8 cellular contexts compared by ENCODE assay signal in genomic region chr13:28658796-28659610, GRCh38. TPM values are rescaled to one million over a fixed set of nuclear protein-coding genes. Genes with fewer than 3 reads are reported as not detected.
DNase-seq lines count a peak whose midpoint lies in the region; ATAC-seq, FAIRE-seq and TF ChIP-seq lines count a peak whose summit lies in the region.

POMP (plus strand) TSS chr13:28659130; CDS start chr13:28659185, 55 bp downstream.

- FAIRE-seq in A549 (lab: Jason Lieb, UNC): no peak

- peak within 1 kb of the TSS; percentile 94 for H3K4me2 ChIP-seq in A549

- H3K4me1 ChIP-seq in A549 (peaks cover 27% of the 10 kb centered on the region; the same call in 2 of the 3 replicates), iPS-18a (ENCODE audit: control insufficient read depth, low read depth, low read length) (peaks cover 15% of the 10 kb centered on the region), skeletal muscle tissue (ENCODE audit: control insufficient read depth in 3 of 3, insufficient read depth in 3 of 3, low read length in 3 of 3) (peaks cover 21 to 31% (median 30%) of the 10 kb centered on the region in 3 donors)

- in situ Hi-C loops in T47D (cut with HindIII; ENCODE audit: low pct_unique_long_range_greater_than_20kb, low sequenced_read_pairs): no loop called here

- CTCF ChIA-PET in A549 (lab: Yijun Ruan, JAX): interaction anchor here (0.9 kb wide), 1 partner anchor 331 kb away, joined by 3 read pairs; no protein-coding TSS in a partner anchor

- TF ChIP-seq RAD21 in A549 (conservative IDR thresholded peaks at IDR 0.05 in 1 of 2, IDR thresholded peaks at IDR 0.05 in 1 of 2): no peak

- DNase-seq in A549 (ENCODE audit: low read depth in 1 of 2, low spot score in 1 of 2) (peak; percentile 67 to 90), NCI-H2196 (lab: John Stamatoyannopoulos, UW; ENCODE audit: unreplicated experiment) (peak; percentile 72), T47D (ENCODE audit: low read depth in 1 of 2, low spot score in 1 of 2) (peak; percentile 64 to 84)

- H3K4me3 ChIP-seq in A549 (peak within 1 kb of the TSS; percentile 95), iPS-18a (ENCODE audit: low read length) (peak within 1 kb of the TSS; percentile 94), skeletal muscle tissue (ENCODE audit: low read length in 3 of 3) (peak within 1 kb of the TSS; percentile 87 to 98 (median 96))

- H3K9me3 ChIP-seq in A549: no peaks in the 10 kb centered on the region
- no peaks in the 10 kb centered on the region for H3K9me3 ChIP-seq in iPS-18a (ENCODE audit: control insufficient read depth, low read depth, low read length)
- H3K9me3 ChIP-seq in skeletal muscle tissue (ENCODE audit: control insufficient read depth in 3 of 3, low read length in 3 of 3): no peaks in the 10 kb centered on the region

- under 1% methylated on average over 12 of the region's 64 CpGs for WGBS in A549 (ENCODE audit: missing lambda C conversion rate)

- POLR2A ChIA-PET in A549 (lab: Yijun Ruan, JAX): interaction anchor here (0.5 to 1.6 kb wide), 4 partner anchors 10 to 499 kb away, joined by 3 to 7 read pairs (median 5); no protein-coding TSS in a partner anchor

- no peak for TF ChIP-seq EP300 in A549 (IDR thresholded peaks at IDR 0.05)

- no peaks in the 10 kb centered on the region for H3K27me3 ChIP-seq in iPS-18a (ENCODE audit: control insufficient read depth, insufficient read depth, low read length)
- H3K27me3 ChIP-seq in skeletal muscle tissue (ENCODE audit: control insufficient read depth in 3 of 3, insufficient read depth in 3 of 3, low read length in 3 of 3): no peaks in the 10 kb centered on the region

- peak; percentile 90 for TF ChIP-seq POLR2A in A549 (IDR thresholded peaks at IDR 0.05; ENCODE audit: low read length)

- H3K27ac ChIP-seq in A549 (peak within 1 kb of the TSS; percentile 95 to 99), VCaP (peak within 1 kb of the TSS; percentile 85), iPS-18a (ENCODE audit: low read length) (peak within 1 kb of the TSS; percentile 71), skeletal muscle tissue (ENCODE audit: low read depth, low read length) (peak within 1 kb of the TSS; percentile 97)

- H3K9ac ChIP-seq in iPS-18a (ENCODE audit: low read length) (peak within 1 kb of the TSS; percentile 90), skeletal muscle tissue (ENCODE audit: low read depth in 1 of 3, low read length in 3 of 3) (peak within 1 kb of the TSS; percentile 92 to 97 (median 93))

- ATAC-seq in A549 (peak; percentile 99 to 100), GM18519 (IDR thresholded peaks at IDR 0.05; ENCODE audit: low FRiP score, unreplicated experiment) (peak; percentile 77), HG03045 (IDR thresholded peaks at IDR 0.05; ENCODE audit: unreplicated experiment) (peak; percentile 94)

- H3K36me3 ChIP-seq in iPS-18a (ENCODE audit: control insufficient read depth, low read depth, low read length) (peaks cover 28% of the 10 kb centered on the region), skeletal muscle tissue (ENCODE audit: control insufficient read depth in 3 of 3, insufficient read depth in 3 of 3, low read length in 3 of 3) (peaks cover 2 to 13% (median 13%) of the 10 kb centered on the region in 3 donors)

- TF ChIP-seq CTCF in A549 (IDR thresholded peaks at IDR 0.05) (no peak), VCaP (conservative IDR thresholded peaks at IDR 0.05) (no peak)

TF ChIP-seq in A549, 52 proteins besides CTCF, POLR2A, EP300 and RAD21 (continues in another document):
- TF ChIP-seq BHLHE40 (IDR thresholded peaks at IDR 0.05; ENCODE audit: low read depth, low read length): no peak
- 0 out of 2 replicates have a peak, but pooled peaks have one; percentile 17 for TF ChIP-seq KDM5A (IDR thresholded peaks at IDR 0.05)
- no peak for TF ChIP-seq RARB (CRISPR knock-in tag; IDR thresholded peaks at IDR 0.05)
- no peak for TF ChIP-seq HOXA7 (CRISPR knock-in tag; IDR thresholded peaks at IDR 0.05)
- peak; percentile 81 for TF ChIP-seq MAX (IDR thresholded peaks at IDR 0.05)
- no peak for TF ChIP-seq TP53 (CRISPR knock-in tag; IDR thresholded peaks at IDR 0.05)
- TF ChIP-seq HMGXB4 (CRISPR knock-in tag; IDR thresholded peaks at IDR 0.05; ENCODE audit: borderline replicate concordance): no peak
- TF ChIP-seq PBX3 (IDR thresholded peaks at IDR 0.05): 0 out of 2 replicates have a peak, but pooled peaks have one; percentile 24
- no peak for TF ChIP-seq ELK1 (IDR thresholded peaks at IDR 0.05; ENCODE audit: low read depth, low read length)
- no peak for TF ChIP-seq CEBPB (IDR thresholded peaks at IDR 0.05)
- TF ChIP-seq HES2 (IDR thresholded peaks at IDR 0.05): no peak
- no peak for TF ChIP-seq CHD2 (IDR thresholded peaks at IDR 0.05; ENCODE audit: low read length, partially characterized antibody)
- no peak for TF ChIP-seq ZNF302 (CRISPR knock-in tag; IDR thresholded peaks at IDR 0.05)
- TF ChIP-seq MAFK (IDR thresholded peaks at IDR 0.05; ENCODE audit: partially characterized antibody): peak; percentile 81
- no peak for TF ChIP-seq REST (IDR thresholded peaks at IDR 0.05)

RNA-seq across cellular contexts. Expression of gene POMP, which starts in this region (rescaled TPM):
- polyA plus RNA-seq in A549 (2011; rRNA removed) (74.9 and 111 TPM in 2 replicates), A549 (2017; fragmentation: RNase III; extraction: RNeasy Plus Mini Kit Qiagen cat#74134 plus additional on column Dnase treatment) (99.0 to 112 TPM (median 105 TPM) in 3 replicates)
- 23.7 and 27.8 TPM in 2 replicates for polyA plus RNA-seq in A549 (2012; cell fraction: cytosol; rRNA removed)
- polyA plus RNA-seq in A549 (2012; cell fraction: nucleus; rRNA removed): 5.5 and 9.4 TPM in 2 replicates
- 17.5 and 18.1 TPM in 2 replicates for polyA minus RNA-seq in A549 (2011; rRNA and poly(A)+ RNA removed)
- total RNA-seq in skeletal muscle tissue: 69.4 TPM

Comparison
In these comparisons a context has a peak if more than half of its experiments do, and no peak if none do; other contexts are left out.
1. Peak in every context shown above with its lines: DNase-seq, ATAC-seq, H3K4me3 ChIP-seq and H3K27ac ChIP-seq.